ENCODE assay signal across 8 cellular contexts in the genomic region with DNA sequence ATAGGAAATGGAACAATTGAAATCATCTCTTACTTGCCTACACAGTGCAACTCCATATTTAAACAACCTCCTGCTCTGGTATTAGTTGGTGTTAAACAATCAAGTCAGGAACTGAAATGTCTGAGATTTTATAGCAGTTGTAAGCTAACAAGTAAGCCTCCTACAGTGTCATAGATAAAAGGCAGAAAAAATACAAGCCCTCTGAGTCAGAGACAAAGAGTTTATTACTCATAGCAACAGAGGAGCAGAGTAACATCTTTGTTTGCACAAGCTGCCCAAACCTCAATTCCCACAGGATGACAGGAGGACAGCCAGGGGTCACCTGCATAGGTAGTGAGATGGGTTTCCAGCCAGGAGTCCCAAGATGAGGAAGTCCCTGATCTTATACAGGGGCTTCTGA.
DNase-seq lines count a peak whose midpoint lies in the region; ATAC-seq, FAIRE-seq and TF ChIP-seq lines count a peak whose summit lies in the region.
"Had no signal": no experiment of that assay in that cellular context is flagged by ENCODE, and none has a peak within 500 bp of the region (broad histone marks: within the 10 kb centered on the region; RNA-seq: fewer than 3 reads in every experiment).

No MANE protein-coding gene starts in this region.

- no peak for TF ChIP-seq CTCF in foreskin fibroblast (IDR thresholded peaks at IDR 0.05; ENCODE audit: low read depth, low read length)

- TF ChIP-seq POLR2A in H54 (IDR thresholded peaks at IDR 0.05; ENCODE audit: low read depth, low read length), result no peak

- H3K4me2 ChIP-seq in skeletal muscle satellite cell (ENCODE audit: low read length), result peak overlapping the region; percentile 49

- H3K27me3 ChIP-seq in skeletal muscle satellite cell (ENCODE audit: control insufficient read depth, insufficient read depth, low read length), result no peaks in the 10 kb centered on the region

- DNase-seq in H54 (ENCODE audit: insufficient read length, low spot score) (peak; percentile 7), RKO (ENCODE audit: low spot score) (peak; percentile 74), foreskin fibroblast (peak; percentile 72 to 81)
- no peak for DNase-seq in activated T-cell treated with anti-CD3 and anti-CD28 coated beads, Interleukin-2, amount 50 U/mL, for 48 hours
- DNase-seq in central memory CD4-positive, alpha-beta T cell, result no peak
- DNase-seq: MV-4-11 had no signal

- H3K36me3 ChIP-seq in skeletal muscle satellite cell (ENCODE audit: insufficient read depth, low read length), result no peaks in the 10 kb centered on the region

- H3K4me3 ChIP-seq in foreskin fibroblast (ENCODE audit: low read depth in 1 of 2, low read length in 2 of 2) (no peak overlapping the region), skeletal muscle satellite cell (ENCODE audit: low read length) (no peak overlapping the region)

- H3K9ac ChIP-seq in skeletal muscle satellite cell (ENCODE audit: low read depth, low read length), result no peak overlapping the region

- peak; percentile 75 for FAIRE-seq in H54 (lab: Jason Lieb, UNC)

- no peaks in the 10 kb centered on the region for H3K9me3 ChIP-seq in skeletal muscle satellite cell (replicated peaks; ENCODE audit: low read length)

- ATAC-seq in GM21576 (IDR thresholded peaks at IDR 0.05; ENCODE audit: unreplicated experiment), result no peak

- H3K4me1 ChIP-seq in skeletal muscle satellite cell (ENCODE audit: control insufficient read depth, insufficient read depth, low read length), result peaks cover 20% of the 10 kb centered on the region

Comparison
In these comparisons a context has a peak if more than half of its experiments do, and no peak if none do; other contexts are left out.
1. DNase-seq: peak in H54 (single experiment), RKO (single experiment) and foreskin fibroblast (2 of 2); none in activated T-cell treated with anti-CD3 and anti-CD28 coated beads, Interleukin-2, amount 50 U/mL, for 48 hours (0 of 2) and central memory CD4-positive, alpha-beta T cell (single experiment).